7 cellular contexts compared by ENCODE assay signal in genomic region chr21:17612023-17612564, GRCh38. TPM values are rescaled to one million over a fixed set of nuclear protein-coding genes. Genes with fewer than 3 reads are reported as not detected.
DNase-seq lines count a peak whose midpoint lies in the region; ATAC-seq and TF ChIP-seq lines count a peak whose summit lies in the region.

No MANE protein-coding gene starts in this region.

- no peak overlapping the region for H2AFZ ChIP-seq in OCI-LY1 (ENCODE audit: low read length)

- peak overlapping the region; percentile 88 for H3K9ac ChIP-seq in OCI-LY1 (ENCODE audit: low read length)
- peak overlapping the region; percentile 90 for H3K9ac ChIP-seq in adipocyte (ENCODE audit: low read length)
- peak overlapping the region; percentile 89 for H3K9ac ChIP-seq in rectal smooth muscle tissue (ENCODE audit: low read length)

- H4K20me1 ChIP-seq in OCI-LY1 (ENCODE audit: insufficient read depth, low read length) = no peaks in the 10 kb centered on the region

- no peaks in the 10 kb centered on the region for H3K9me2 ChIP-seq in OCI-LY1 (ENCODE audit: low read depth, low read length)

- H3K9me3 ChIP-seq in OCI-LY1 (ENCODE audit: low read length) (no peaks in the 10 kb centered on the region), adipocyte (ENCODE audit: control insufficient read depth, low read length) (no peaks in the 10 kb centered on the region), right atrium auricular region (no peaks in the 10 kb centered on the region)

- DNase-seq in adipocyte (ENCODE audit: low read depth) = peak; percentile 71
- peak; percentile 62 for DNase-seq in right atrium auricular region (ENCODE audit: low spot score)
- no peak for DNase-seq in GOT3 (lab: John Stamatoyannopoulos, UW)

- H3K79me2 ChIP-seq in OCI-LY1 (ENCODE audit: insufficient read depth, low read length) = peaks cover 51% of the 10 kb centered on the region

- H3K27ac ChIP-seq in OCI-LY1 (ENCODE audit: low read depth, low read length, poor library complexity, severe bottlenecking) = peak overlapping the region; percentile 37
- H3K27ac ChIP-seq in right atrium auricular region = peak overlapping the region; percentile 88 to 92
- peak overlapping the region; percentile 94 for H3K27ac ChIP-seq in rectal smooth muscle tissue (ENCODE audit: low read depth, low read length)

- H3K27me3 ChIP-seq in OCI-LY1 (ENCODE audit: insufficient read depth, low read length) = no peaks in the 10 kb centered on the region
- no peaks in the 10 kb centered on the region for H3K27me3 ChIP-seq in adipocyte (replicated peaks; ENCODE audit: control insufficient read depth, insufficient read depth, low read length)
- no peaks in the 10 kb centered on the region for H3K27me3 ChIP-seq in right atrium auricular region
- no peaks in the 10 kb centered on the region for H3K27me3 ChIP-seq in rectal smooth muscle tissue (ENCODE audit: control insufficient read depth, insufficient read depth, low read length)

- ATAC-seq in GM18508 (IDR thresholded peaks at IDR 0.05; ENCODE audit: insufficient read depth, unreplicated experiment) (peak; percentile 0), HG02610 (IDR thresholded peaks at IDR 0.05; ENCODE audit: unreplicated experiment) (peak; percentile 12)

- peaks cover 30% of the 10 kb centered on the region; the same call in 1 of the 2 replicates for H3K36me3 ChIP-seq in OCI-LY1 (ENCODE audit: insufficient read depth, low read length)
- peaks cover 15% of the 10 kb centered on the region for H3K36me3 ChIP-seq in adipocyte (ENCODE audit: control insufficient read depth, insufficient read depth, low read length, severe bottlenecking)
- no peaks in the 10 kb centered on the region for H3K36me3 ChIP-seq in right atrium auricular region
- H3K36me3 ChIP-seq in rectal smooth muscle tissue (ENCODE audit: control insufficient read depth, insufficient read depth, low read length) = no peaks in the 10 kb centered on the region

- H3K4me1 ChIP-seq in OCI-LY1 (ENCODE audit: insufficient read depth, low read length, severe bottlenecking) = peaks cover 18% of the 10 kb centered on the region
- peaks cover 20% of the 10 kb centered on the region for H3K4me1 ChIP-seq in adipocyte (ENCODE audit: control insufficient read depth, insufficient read depth, low read length)
- H3K4me1 ChIP-seq in right atrium auricular region = peaks cover 2 to 6% of the 10 kb centered on the region in 2 donors
- H3K4me1 ChIP-seq in rectal smooth muscle tissue (ENCODE audit: control insufficient read depth, insufficient read depth, low read length) = peaks cover 7% of the 10 kb centered on the region

- TF ChIP-seq CTCF in OCI-LY1 (IDR thresholded peaks at IDR 0.05; ENCODE audit: low read length) = no peak
- no peak for TF ChIP-seq CTCF in right atrium auricular region (IDR thresholded peaks at IDR 0.05)

- no peaks in the 10 kb centered on the region for H3F3A ChIP-seq in OCI-LY1 (ENCODE audit: insufficient read depth, low read length)

- H3K4me3 ChIP-seq in OCI-LY1 (ENCODE audit: low read depth, low read length, poor library complexity, severe bottlenecking) (peak overlapping the region; percentile 89), adipocyte (ENCODE audit: low read length) (peak overlapping the region; percentile 92), right atrium auricular region (peak overlapping the region; percentile 75 to 97), rectal smooth muscle tissue (ENCODE audit: low read length) (peak overlapping the region; percentile 91)

- H3K4me2 ChIP-seq in OCI-LY1 (ENCODE audit: low read length) = peak overlapping the region; percentile 90

RNA-seq across cellular contexts. Expression of gene BTG3, which starts 0.6 kb away (rescaled TPM):
- 10 to 100 TPM; 27.9 to 29.4 TPM for total RNA-seq in right atrium auricular region

Comparison
In these comparisons a context has a peak if more than half of its experiments do, and no peak if none do; other contexts are left out.
1. H3K27ac ChIP-seq: peak in every context shown above with its lines; median percentile 94 in rectal smooth muscle tissue; 90 in right atrium auricular region; 37 in OCI-LY1.